Comparison of ENCODE assay signal across 35 cellular contexts in genomic region chr6:126821706-126822105, GRCh38.
"Had no signal": no experiment of that assay in that cellular context is flagged by ENCODE, and none has a peak within 500 bp of the region (broad histone marks: within the 10 kb centered on the region; RNA-seq: fewer than 3 reads in every experiment).

No MANE protein-coding gene starts in this region.

- H3K9me3 ChIP-seq: adrenal gland, Peyer's patch had no signal

- H3K4me1 Mint-ChIP-seq: activated B cell treated with CpG ODN at 0.5 μM for 24 hours, brain had no signal

- H3K27ac ChIP-seq: adrenal gland, Peyer's patch, VCaP had no signal

- DNase-seq: activated B cell treated with CpG ODN at 0.5 μM for 24 hours; activated CD4-positive, alpha-beta memory T cell treated with anti-CD3 and anti-CD28 coated beads for 36 hours; activated CD4-positive, alpha-beta T cell treated with anti-CD3 and anti-CD28 coated beads for 4 hours; activated CD4-positive, alpha-beta T cell treated with anti-CD3 and anti-CD28 coated beads, Interleukin-2, amount 50 U/mL, for 1 hour; activated CD4-positive, CD25-positive, alpha-beta regulatory T cell treated with anti-CD3 and anti-CD28 coated beads, Interleukin-2, amount 50 U/mL, for 72 hours; activated CD8-positive, alpha-beta memory T cell treated with anti-CD3 and anti-CD28 coated beads, Interleukin-2, amount 50 U/mL, for 4 hours; activated gamma-delta T cell treated with Interleukin-2 at 50 U/mL for 16 hours; activated naive CD4-positive, alpha-beta T cell treated with anti-CD3 and anti-CD28 coated beads for 36 hours; activated T-cell treated with anti-CD3 and anti-CD28 coated beads for 4 hours; activated T-cell treated with anti-CD3 and anti-CD28 coated beads, Interleukin-2, amount 50 U/mL, for 4 hours; adrenal gland; anterior cingulate cortex; Kasumi-1; KBM-7; NCI-H1105; NCI-H1417 treated with DMSO at 0.1 percent for 48 hours; NCI-H187 treated with DMSO at 0.1 percent for 48 hours; NCI-H2081; NCI-H2171 treated with DMSO at 0.1 percent for 48 hours; NCI-H2227 treated with DMSO at 0.1 percent for 48 hours; NCI-H446 treated with DMSO at 0.1 percent for 48 hours; NCI-H524; NK-92 treated with Interleukin-12 subunit alpha and Interleukin-12 subunit beta, amount 100 ng/mL, for 24 hours; PC-3; Peyer's patch; RPMI8226; SHP77 treated with DMSO at 0.1 percent for 48 hours; T-helper 1 cell; T-helper 2 cell; T-helper 9 cell had no signal

- H3K27ac Mint-ChIP-seq: activated B cell treated with CpG ODN at 0.5 μM for 24 hours; activated CD4-positive, alpha-beta memory T cell treated with anti-CD3 and anti-CD28 coated beads for 36 hours; activated naive CD4-positive, alpha-beta T cell treated with anti-CD3 and anti-CD28 coated beads for 36 hours; activated naive CD4-positive, alpha-beta T cell treated with anti-CD3 and anti-CD28 coated beads, Interleukin-2, amount 50 U/mL, for 72 hours; activated T-helper 1 cell treated with anti-CD3 and anti-CD28 coated beads, Interleukin-12 subunit alpha, Interleukin-12 subunit beta, Interleukin-2, Interleukin-4 antibody, amounts not matched to agents 30 ng/mL and 10 ng/mL and 1 ng/mL, durations not matched to agents 14 hours and 24 hours and 36 hours; brain had no signal

- H3K4me3 ChIP-seq: adrenal gland, Peyer's patch had no signal

- H3K27me3 ChIP-seq: adrenal gland, Peyer's patch had no signal

- H3K36me3 ChIP-seq: adrenal gland had no signal

- H3K4me1 ChIP-seq: adrenal gland, Peyer's patch had no signal

- H3K9me3 Mint-ChIP-seq: activated B cell treated with CpG ODN at 0.5 μM for 24 hours; activated CD4-positive, alpha-beta memory T cell treated with anti-CD3 and anti-CD28 coated beads for 36 hours; activated naive CD4-positive, alpha-beta T cell treated with anti-CD3 and anti-CD28 coated beads for 36 hours; activated naive CD4-positive, alpha-beta T cell treated with anti-CD3 and anti-CD28 coated beads, Interleukin-2, amount 50 U/mL, for 72 hours; activated T-cell treated with anti-CD3 and anti-CD28 coated beads, Interleukin-2, amount 50 U/mL, for 4 hours; activated T-helper 1 cell treated with anti-CD3 and anti-CD28 coated beads, Interleukin-12 subunit alpha, Interleukin-12 subunit beta, Interleukin-2, Interleukin-4 antibody, amounts not matched to agents 30 ng/mL and 10 ng/mL and 1 ng/mL, durations not matched to agents 14 hours and 24 hours and 36 hours; brain had no signal

- H3K36me3 Mint-ChIP-seq: activated CD4-positive, alpha-beta memory T cell treated with anti-CD3 and anti-CD28 coated beads for 36 hours; activated naive CD4-positive, alpha-beta T cell treated with anti-CD3 and anti-CD28 coated beads, Interleukin-2, amount 50 U/mL, for 72 hours; brain had no signal

- H3K4me3 Mint-ChIP-seq: activated B cell treated with CpG ODN at 0.5 μM for 24 hours; activated CD4-positive, alpha-beta memory T cell treated with anti-CD3 and anti-CD28 coated beads for 36 hours; activated naive CD4-positive, alpha-beta T cell treated with anti-CD3 and anti-CD28 coated beads for 36 hours; activated T-cell treated with anti-CD3 and anti-CD28 coated beads, Interleukin-2, amount 50 U/mL, for 4 hours; activated T-helper 1 cell treated with anti-CD3 and anti-CD28 coated beads, Interleukin-12 subunit alpha, Interleukin-12 subunit beta, Interleukin-2, Interleukin-4 antibody, amounts not matched to agents 30 ng/mL and 10 ng/mL and 1 ng/mL, durations not matched to agents 14 hours and 24 hours and 36 hours; brain had no signal

- ATAC-seq: activated naive CD4-positive, alpha-beta T cell treated with anti-CD3 and anti-CD28 coated beads, Interleukin-2, amount 50 U/mL, for 72 hours; activated T-cell treated with anti-CD3 and anti-CD28 coated beads, Interleukin-2, amount 50 U/mL, for 4 hours; PC-3; SK-N-SH treated with all-trans-retinoic acid at 6 μM for 48 hours had no signal

- H3K27me3 Mint-ChIP-seq: activated B cell treated with CpG ODN at 0.5 μM for 24 hours; activated CD4-positive, alpha-beta memory T cell treated with anti-CD3 and anti-CD28 coated beads for 36 hours had no signal
